In genomic region chr20:38633577-38634093, GRCh38 we compare ENCODE assay signal across 8 cellular contexts. TPM values are rescaled to one million over a fixed set of nuclear protein-coding genes. Genes with fewer than 3 reads are reported as not detected.
A peak's percentile ranks its signal among the peaks of the same experiment; 100 is the strongest.
DNase-seq lines count a peak whose midpoint lies in the region; ATAC-seq and TF ChIP-seq lines count a peak whose summit lies in the region.

No MANE protein-coding gene starts in this region.

- H3K4me3 Mint-ChIP-seq in activated CD4-positive, alpha-beta T cell treated with anti-CD3 and anti-CD28 coated beads, Interleukin-2, amount 10 ng/mL, durations not matched to agents 7 days and 5 days: no peak overlapping the region
- no peak overlapping the region for H3K4me3 Mint-ChIP-seq in mesothelial cell of epicardium
- H3K4me3 Mint-ChIP-seq in stimulated activated memory B cell treated with anti-CD40 and anti-IgM and Interleukin-4, amounts not matched to agents 10 μg/mL and 1 μg/mL and 100 μg/mL, for 72 hours: no peak overlapping the region

- peak; percentile 64 for DNase-seq in DMS79 treated with DMSO at 0.1 percent for 48 hours (lab: John Stamatoyannopoulos, UW)
- peak; percentile 27 to 84 for DNase-seq in NCI-H526 (lab: John Stamatoyannopoulos, UW)
- peak; percentile 67 for DNase-seq in activated CD4-positive, alpha-beta T cell treated with anti-CD3 and anti-CD28 coated beads, Interleukin-2, amount 10 ng/mL, durations not matched to agents 7 days and 5 days
- peak in 6 of 10 donors; percentile 13 to 61 (median 38) for DNase-seq in dorsolateral prefrontal cortex
- DNase-seq in mesothelial cell of epicardium (ENCODE audit: low spot score in 2 of 2, unreplicated experiment in 2 of 2): peak in 1 of 2 experiments; percentile 56

- H3K27ac Mint-ChIP-seq in activated CD4-positive, alpha-beta T cell treated with anti-CD3 and anti-CD28 coated beads, Interleukin-2, amount 10 ng/mL, durations not matched to agents 7 days and 5 days: no peak overlapping the region
- no peak overlapping the region for H3K27ac Mint-ChIP-seq in mesothelial cell of epicardium
- no peak overlapping the region for H3K27ac Mint-ChIP-seq in stimulated activated memory B cell treated with anti-CD40 and anti-IgM and Interleukin-4, amounts not matched to agents 10 μg/mL and 1 μg/mL and 100 μg/mL, for 72 hours

- H3K4me3 ChIP-seq in dorsolateral prefrontal cortex: no peak overlapping the region

- TF ChIP-seq CTCF in dorsolateral prefrontal cortex (IDR thresholded peaks at IDR 0.05 in 54 of 56, conservative IDR thresholded peaks at IDR 0.05 in 2 of 56; ENCODE audit: low read depth in 1 of 56, partially characterized antibody in 56 of 56): peak; percentile 47 to 89 (median 77)
- peak; percentile 80 for TF ChIP-seq CTCF in mesothelial cell of epicardium (IDR thresholded peaks at IDR 0.05; ENCODE audit: unreplicated experiment)

- CTCF ChIA-PET in activated CD4-positive, alpha-beta T cell treated with anti-CD3 and anti-CD28 coated beads, Interleukin-2, amount 10 ng/mL, durations not matched to agents 7 days and 5 days (lab: Charles Lee): interaction anchor here (1.1 to 1.5 kb wide), 4 partner anchors 11 to 433 kb away, joined by 3 to 4 read pairs (median 3); no protein-coding TSS in a partner anchor

- POLR2A ChIA-PET in activated CD4-positive, alpha-beta T cell treated with anti-CD3 and anti-CD28 coated beads, Interleukin-2, amount 10 ng/mL, durations not matched to agents 7 days and 5 days (lab: Charles Lee): no interaction called here

- no peak overlapping the region for H3K27ac ChIP-seq in dorsolateral prefrontal cortex

- H3K27me3 Mint-ChIP-seq in activated CD4-positive, alpha-beta T cell treated with anti-CD3 and anti-CD28 coated beads, Interleukin-2, amount 10 ng/mL, durations not matched to agents 7 days and 5 days: peaks cover 5% of the 10 kb centered on the region
- no peaks in the 10 kb centered on the region for H3K27me3 Mint-ChIP-seq in mesothelial cell of epicardium (ENCODE audit: low read depth)
- peaks cover 46% of the 10 kb centered on the region for H3K27me3 Mint-ChIP-seq in stimulated activated memory B cell treated with anti-CD40 and anti-IgM and Interleukin-4, amounts not matched to agents 10 μg/mL and 1 μg/mL and 100 μg/mL, for 72 hours

- no peaks in the 10 kb centered on the region for H3K9me3 Mint-ChIP-seq in activated CD4-positive, alpha-beta T cell treated with anti-CD3 and anti-CD28 coated beads, Interleukin-2, amount 10 ng/mL, durations not matched to agents 7 days and 5 days
- no peaks in the 10 kb centered on the region for H3K9me3 Mint-ChIP-seq in mesothelial cell of epicardium
- peaks cover 2% of the 10 kb centered on the region for H3K9me3 Mint-ChIP-seq in stimulated activated memory B cell treated with anti-CD40 and anti-IgM and Interleukin-4, amounts not matched to agents 10 μg/mL and 1 μg/mL and 100 μg/mL, for 72 hours

- peaks cover 0 to 11% (median 0%) of the 10 kb centered on the region in 45 donors for H3K27me3 ChIP-seq in dorsolateral prefrontal cortex

- ATAC-seq in HG03095 (IDR thresholded peaks at IDR 0.05; ENCODE audit: unreplicated experiment): peak; percentile 60
- peak; percentile 77 for ATAC-seq in stimulated activated memory B cell treated with anti-CD40 and anti-IgM and Interleukin-4, amounts not matched to agents 10 μg/mL and 1 μg/mL and 100 μg/mL, for 72 hours
- ATAC-seq in GM21390 (IDR thresholded peaks at IDR 0.05; ENCODE audit: unreplicated experiment): no peak

- H3K36me3 Mint-ChIP-seq in activated CD4-positive, alpha-beta T cell treated with anti-CD3 and anti-CD28 coated beads, Interleukin-2, amount 10 ng/mL, durations not matched to agents 7 days and 5 days (ENCODE audit: low read depth): no peaks in the 10 kb centered on the region
- no peaks in the 10 kb centered on the region for H3K36me3 Mint-ChIP-seq in mesothelial cell of epicardium
- no peaks in the 10 kb centered on the region for H3K36me3 Mint-ChIP-seq in stimulated activated memory B cell treated with anti-CD40 and anti-IgM and Interleukin-4, amounts not matched to agents 10 μg/mL and 1 μg/mL and 100 μg/mL, for 72 hours

- peaks cover 3% of the 10 kb centered on the region for H3K4me1 Mint-ChIP-seq in activated CD4-positive, alpha-beta T cell treated with anti-CD3 and anti-CD28 coated beads, Interleukin-2, amount 10 ng/mL, durations not matched to agents 7 days and 5 days
- H3K4me1 Mint-ChIP-seq in mesothelial cell of epicardium: no peaks in the 10 kb centered on the region
- peaks cover 20% of the 10 kb centered on the region for H3K4me1 Mint-ChIP-seq in stimulated activated memory B cell treated with anti-CD40 and anti-IgM and Interleukin-4, amounts not matched to agents 10 μg/mL and 1 μg/mL and 100 μg/mL, for 72 hours

- intact Hi-C loops in dorsolateral prefrontal cortex (cut with DNase I): no loop called here

RNA-seq across cellular contexts. Expression of gene ARHGAP40, which starts 32.0 kb away (rescaled TPM):
- total RNA-seq in activated CD4-positive, alpha-beta T cell treated with anti-CD3 and anti-CD28 coated beads, Interleukin-2, amount 10 ng/mL, durations not matched to agents 7 days and 5 days: not detected
- total RNA-seq in dorsolateral prefrontal cortex: 1 to 10 TPM in 1 of 120 experiments, under 1 TPM in 17, not detected in 102; 0.13 to 1.3 (median 0.37) TPM
- 0.33 to 0.54 TPM (median 0.45 TPM) in 3 replicates for total RNA-seq in mesothelial cell of epicardium

RNA-seq across cellular contexts. Expression of gene ADIG, which starts 52.6 kb away (rescaled TPM):
- not detected for total RNA-seq in activated CD4-positive, alpha-beta T cell treated with anti-CD3 and anti-CD28 coated beads, Interleukin-2, amount 10 ng/mL, durations not matched to agents 7 days and 5 days
- 1 to 10 TPM in 6 of 120 experiments, under 1 TPM in 3, not detected in 111; 0.74 to 2.0 (median 1.3) TPM for total RNA-seq in dorsolateral prefrontal cortex
- total RNA-seq in mesothelial cell of epicardium: not detected in 3 replicates
